In the genomic region with DNA sequence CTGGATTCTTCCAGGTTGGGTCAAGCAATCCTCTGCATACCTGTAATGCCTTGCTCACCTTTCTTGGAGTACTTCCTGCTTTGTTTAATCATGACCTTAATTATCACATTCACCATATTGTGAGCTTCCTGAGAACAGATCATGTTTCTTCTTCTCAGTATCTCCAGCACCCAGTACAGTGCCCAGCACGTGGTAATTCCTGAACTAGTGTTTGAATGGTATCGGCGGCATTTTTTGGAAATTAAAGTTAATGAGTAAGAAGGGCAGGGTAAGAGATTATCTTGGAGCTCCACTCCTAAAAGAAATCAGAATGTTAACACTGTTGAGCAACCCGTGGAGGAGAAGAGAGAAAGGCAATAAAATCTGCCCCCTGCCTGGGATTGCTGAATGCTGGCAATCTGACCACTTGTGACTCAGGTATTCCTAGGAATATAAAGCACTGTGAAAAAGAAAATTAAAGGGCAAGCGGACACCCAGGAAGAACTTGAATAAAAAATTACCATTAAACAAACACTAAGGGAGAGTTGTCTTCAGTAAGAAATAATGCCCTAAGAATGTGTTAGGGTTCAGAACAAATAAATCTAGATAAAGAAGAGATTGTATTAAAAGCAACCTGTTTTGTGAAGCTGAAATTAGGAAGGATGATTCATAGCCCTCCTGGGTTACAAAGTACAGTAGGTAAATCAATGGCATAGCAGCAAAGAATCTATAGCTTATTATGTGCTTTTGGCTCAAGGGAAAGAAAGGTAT, we compare ENCODE assay signal across 11 cellular contexts.
DNase-seq lines count a peak whose midpoint lies in the region; ATAC-seq and TF ChIP-seq lines count a peak whose summit lies in the region.
"Had no signal": no experiment of that assay in that cellular context is flagged by ENCODE, and none has a peak within 500 bp of the region (broad histone marks: within the 10 kb centered on the region; RNA-seq: fewer than 3 reads in every experiment).

No MANE protein-coding gene starts in this region.

- peak overlapping the region; percentile 6 to 85 for H3K27ac Mint-ChIP-seq in effector memory CD8-positive, alpha-beta T cell
- H3K27ac Mint-ChIP-seq in osteocyte (ENCODE audit: unreplicated experiment), result peak overlapping the region; percentile 53

- H3K27me3 Mint-ChIP-seq in effector memory CD8-positive, alpha-beta T cell, result no peaks in the 10 kb centered on the region
- H3K27me3 Mint-ChIP-seq in osteocyte (ENCODE audit: unreplicated experiment), result no peaks in the 10 kb centered on the region

- ATAC-seq in effector memory CD8-positive, alpha-beta T cell (replicated peaks), result no peak
- ATAC-seq in HG03571 (IDR thresholded peaks at IDR 0.05; ENCODE audit: unreplicated experiment) (no peak), GM19467 (IDR thresholded peaks at IDR 0.05; ENCODE audit: unreplicated experiment) (no peak)
- no peak for ATAC-seq in stimulated activated naive CD8-positive, alpha-beta T cell treated with anti-CD3 and anti-CD28 coated beads, Interleukin-15, Interleukin-2, amounts not matched to agents 100 U/mL and 50 U/mL, for 24 hours

- H3K36me3 Mint-ChIP-seq in effector memory CD8-positive, alpha-beta T cell (ENCODE audit: insufficient read depth), result peaks cover 18% of the 10 kb centered on the region
- no peaks in the 10 kb centered on the region for H3K36me3 Mint-ChIP-seq in osteocyte (ENCODE audit: unreplicated experiment)

- DNase-seq in EH (ENCODE audit: low read depth), result peak; percentile 90
- DNase-seq in NCI-H2196 treated with DMSO at 0.1 percent for 48 hours (lab: John Stamatoyannopoulos, UW; ENCODE audit: unreplicated experiment), result peak; percentile 27
- DNase-seq in effector memory CD8-positive, alpha-beta T cell, result no peak
- DNase-seq in osteocyte (ENCODE audit: extremely low spot score, unreplicated experiment), result no peak
- DNase-seq in stimulated activated naive CD8-positive, alpha-beta T cell treated with anti-CD3 and anti-CD28 coated beads, Interleukin-15, Interleukin-2, amounts not matched to agents 100 U/mL and 50 U/mL, for 24 hours, result no peak
- no peak for DNase-seq in SHP77 treated with DMSO at 0.1 percent for 48 hours (lab: John Stamatoyannopoulos, UW)
- DNase-seq: amniotic stem cell; GOT3; stimulated activated CD4-positive, alpha-beta T cell treated with anti-CD3 and anti-CD28 coated beads, Interleukin-4, amount 100 ng/mL, for 24 hours had no signal

- peaks cover 36 to 42% of the 10 kb centered on the region in 2 donors for H3K4me1 Mint-ChIP-seq in effector memory CD8-positive, alpha-beta T cell (ENCODE audit: low read depth in 2 of 2)
- peaks cover 37% of the 10 kb centered on the region for H3K4me1 Mint-ChIP-seq in osteocyte (ENCODE audit: unreplicated experiment)

- no peak overlapping the region for H3K4me3 Mint-ChIP-seq in effector memory CD8-positive, alpha-beta T cell
- H3K4me3 Mint-ChIP-seq in osteocyte (ENCODE audit: unreplicated experiment), result no peak overlapping the region

- no peaks in the 10 kb centered on the region for H3K9me3 Mint-ChIP-seq in effector memory CD8-positive, alpha-beta T cell
- no peaks in the 10 kb centered on the region for H3K9me3 Mint-ChIP-seq in osteocyte (ENCODE audit: unreplicated experiment)

- no peak for TF ChIP-seq CTCF in osteocyte (IDR thresholded peaks at IDR 0.05)

Comparison
In these comparisons a context has a peak if more than half of its experiments do, and no peak if none do; other contexts are left out.
1. DNase-seq: peak in EH (single experiment) and NCI-H2196 treated with DMSO at 0.1 percent for 48 hours (single experiment); none in effector memory CD8-positive, alpha-beta T cell (0 of 3), osteocyte (single experiment), stimulated activated naive CD8-positive, alpha-beta T cell treated with anti-CD3 and anti-CD28 coated beads, Interleukin-15, Interleukin-2, amounts not matched to agents 100 U/mL and 50 U/mL, for 24 hours (single experiment) and SHP77 treated with DMSO at 0.1 percent for 48 hours (single experiment).